In the genomic region with DNA sequence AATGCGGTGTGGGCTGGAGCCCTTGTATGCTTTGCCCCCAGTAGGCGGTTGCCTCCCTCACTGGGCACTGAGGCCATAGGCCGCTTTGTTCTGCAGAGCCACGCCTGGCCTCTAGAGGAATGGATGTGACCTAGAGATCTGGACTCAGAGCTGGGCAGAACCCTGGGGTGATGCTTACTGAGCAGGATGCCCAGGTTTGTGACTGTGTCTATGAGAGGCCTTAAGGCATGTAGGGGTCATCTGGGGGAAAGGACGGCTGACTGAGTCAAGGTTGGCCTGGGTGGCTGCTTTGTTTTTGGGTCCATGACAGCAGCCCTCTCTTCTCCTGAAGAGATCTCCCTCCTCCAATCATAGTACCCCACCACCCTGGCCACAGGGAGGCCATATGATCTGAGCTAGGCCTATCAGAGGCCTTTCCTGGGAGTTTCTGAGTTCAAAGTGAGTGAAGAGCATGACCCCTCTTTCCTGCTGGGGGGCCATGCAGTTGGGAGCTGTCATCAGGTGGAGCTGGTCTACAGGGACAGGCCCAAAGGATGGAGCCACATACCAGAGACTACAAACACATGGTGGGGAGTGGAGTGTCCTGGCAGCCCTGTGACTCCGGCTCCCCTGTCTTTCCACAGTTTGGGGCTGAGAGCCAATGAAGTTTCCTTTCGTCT, we compare ENCODE assay signal across 12 cellular contexts.
DNase-seq lines count a peak whose midpoint lies in the region; ATAC-seq and TF ChIP-seq lines count a peak whose summit lies in the region.
"Had no signal": no experiment of that assay in that cellular context is flagged by ENCODE, and none has a peak within 500 bp of the region (broad histone marks: within the 10 kb centered on the region; RNA-seq: fewer than 3 reads in every experiment).

No MANE protein-coding gene starts in this region.

- H3K9me3 Mint-ChIP-seq in endodermal cell (peaks cover 16% of the 10 kb centered on the region), osteocyte (ENCODE audit: unreplicated experiment) (peaks cover 11% of the 10 kb centered on the region)

- H3K4me3 Mint-ChIP-seq in endodermal cell = no peak overlapping the region
- no peak overlapping the region for H3K4me3 Mint-ChIP-seq in osteocyte (ENCODE audit: unreplicated experiment)
- H3K4me3 Mint-ChIP-seq: naive thymus-derived CD8-positive, alpha-beta T cell had no signal

- TF ChIP-seq CTCF in heart right ventricle (IDR thresholded peaks at IDR 0.05) (no peak), endodermal cell (conservative IDR thresholded peaks at IDR 0.05) (peak; percentile 12), osteocyte (IDR thresholded peaks at IDR 0.05) (no peak), foreskin fibroblast (IDR thresholded peaks at IDR 0.05; ENCODE audit: low read depth, low read length) (no peak)

- WGBS in heart right ventricle, 2 donors = 81 to 88% methylated on average over 7 of the region's 7 CpGs
- 87 to 93% methylated on average over 4 to 7 of the region's 7 CpGs for WGBS in endodermal cell (ENCODE audit: insufficient coverage in 1 of 2, insufficient read length in 1 of 2), 2 experiments
- WGBS in urinary bladder = 90% methylated on average over 7 of the region's 7 CpGs

- ATAC-seq in heart right ventricle = no peak
- ATAC-seq in Right ventricle myocardium superior (ENCODE audit: poor library complexity) = no peak
- ATAC-seq: naive thymus-derived CD8-positive, alpha-beta T cell had no signal

- H3K4me1 Mint-ChIP-seq in endodermal cell (peaks cover 27% of the 10 kb centered on the region), osteocyte (ENCODE audit: unreplicated experiment) (peaks cover 44% of the 10 kb centered on the region)

- H3K9me3 ChIP-seq in heart right ventricle (peaks cover 0 to 10% (median 0%) of the 10 kb centered on the region in 11 donors), endodermal cell (ENCODE audit: control insufficient read depth, low read length) (peaks cover 5% of the 10 kb centered on the region)

- H3K4me3 ChIP-seq in heart right ventricle = no peak overlapping the region
- no peak overlapping the region for H3K4me3 ChIP-seq in endodermal cell (ENCODE audit: low read length)
- no peak overlapping the region for H3K4me3 ChIP-seq in urinary bladder (ENCODE audit: low read depth, low read length)
- no peak overlapping the region for H3K4me3 ChIP-seq in foreskin fibroblast (ENCODE audit: low read depth in 1 of 2, low read length in 2 of 2)

- H3K36me3 Mint-ChIP-seq in endodermal cell (ENCODE audit: low read depth) (peaks cover 5% of the 10 kb centered on the region), osteocyte (ENCODE audit: unreplicated experiment) (peaks cover 10% of the 10 kb centered on the region)

- H3K27me3 ChIP-seq in heart right ventricle (no peaks in the 10 kb centered on the region), endodermal cell (ENCODE audit: control insufficient read depth, insufficient read depth, low read length, poor library complexity, severe bottlenecking) (peaks cover 17% of the 10 kb centered on the region)
- H3K27me3 ChIP-seq: brain microvascular endothelial cell had no signal

- H3K27me3 Mint-ChIP-seq in endodermal cell (ENCODE audit: insufficient read depth) (peaks cover 41% of the 10 kb centered on the region), osteocyte (ENCODE audit: unreplicated experiment) (no peaks in the 10 kb centered on the region)
- H3K27me3 Mint-ChIP-seq: naive thymus-derived CD8-positive, alpha-beta T cell had no signal

- peaks cover 0 to 89% (median 48%) of the 10 kb centered on the region in 9 donors for H3K4me1 ChIP-seq in heart right ventricle
- peaks cover 2% of the 10 kb centered on the region for H3K4me1 ChIP-seq in endodermal cell (ENCODE audit: control insufficient read depth, insufficient read depth, low read length)
- H3K4me1 ChIP-seq in urinary bladder (ENCODE audit: insufficient read depth) = peaks cover 2% of the 10 kb centered on the region

- intact Hi-C loops in heart right ventricle (cut with DNase I) (loop anchor here in 5 of 10 donors (10.0 kb wide), 5 partner anchors 59 to 219 kb away; no protein-coding TSS in a partner anchor), Right ventricle myocardium superior (cut with DNase I) (no loop called here)

- H3K27ac Mint-ChIP-seq in endodermal cell (no peak overlapping the region), osteocyte (ENCODE audit: unreplicated experiment) (no peak overlapping the region)

- H3K27ac ChIP-seq in heart right ventricle (peak overlapping the region in 9 of 10 donors; percentile 22 to 99 (median 55)), endodermal cell (ENCODE audit: low read depth, low read length) (no peak overlapping the region), urinary bladder (ENCODE audit: low read depth) (peak overlapping the region; percentile 40)

- no peak overlapping the region for H3K9ac ChIP-seq in endodermal cell (ENCODE audit: extremely low read depth, low read length, poor library complexity, severe bottlenecking)

- DNase-seq in heart right ventricle = no peak
- DNase-seq in Right ventricle myocardium superior = no peak
- no peak for DNase-seq in endodermal cell
- DNase-seq in osteocyte (ENCODE audit: extremely low spot score, unreplicated experiment) = peak; percentile 51
- DNase-seq in NCI-H446 treated with DMSO at 0.1 percent for 48 hours (lab: John Stamatoyannopoulos, UW) = no peak
- no peak for DNase-seq in foreskin fibroblast
- DNase-seq in Ammon's horn (ENCODE audit: low spot score) = no peak
- DNase-seq: brain microvascular endothelial cell; naive thymus-derived CD8-positive, alpha-beta T cell; NCI-H1105 treated with DMSO at 0.1 percent for 48 hours; NCI-H82 had no signal

- H3K36me3 ChIP-seq in heart right ventricle (peaks cover 0 to under 1% (median 0%) of the 10 kb centered on the region in 9 donors), endodermal cell (ENCODE audit: control insufficient read depth, insufficient read depth, low read length) (no peaks in the 10 kb centered on the region), urinary bladder (ENCODE audit: insufficient read depth) (no peaks in the 10 kb centered on the region)
- H3K36me3 ChIP-seq: brain microvascular endothelial cell had no signal
